15 cellular contexts compared by ENCODE assay signal in genomic region chr18:3984163-3984757, GRCh38.
A peak's percentile ranks its signal among the peaks of the same experiment; 100 is the strongest.
DNase-seq lines count a peak whose midpoint lies in the region; ATAC-seq and TF ChIP-seq lines count a peak whose summit lies in the region.
"Had no signal": no experiment of that assay in that cellular context is flagged by ENCODE, and none has a peak within 500 bp of the region (broad histone marks: within the 10 kb centered on the region; RNA-seq: fewer than 3 reads in every experiment).

No MANE protein-coding gene starts in this region.

- peaks cover 1% of the 10 kb centered on the region for H3K36me3 Mint-ChIP-seq in activated naive CD4-positive, alpha-beta T cell treated with anti-CD3 and anti-CD28 coated beads, Interleukin-2, amount 10 ng/mL, durations not matched to agents 7 days and 5 days
- H3K36me3 Mint-ChIP-seq in activated naive CD8-positive, alpha-beta T cell treated with anti-CD3 and anti-CD28 coated beads, Interleukin-2, amount 50 U/mL, for 24 hours (ENCODE audit: low read depth) = no peaks in the 10 kb centered on the region

- H3K9me3 Mint-ChIP-seq in activated naive CD4-positive, alpha-beta T cell treated with anti-CD3 and anti-CD28 coated beads, Interleukin-2, amount 10 ng/mL, durations not matched to agents 7 days and 5 days = peaks cover 2% of the 10 kb centered on the region
- H3K9me3 Mint-ChIP-seq in activated naive CD8-positive, alpha-beta T cell treated with anti-CD3 and anti-CD28 coated beads, Interleukin-2, amount 50 U/mL, for 24 hours = peaks cover 3% of the 10 kb centered on the region

- H3K4me1 ChIP-seq in foreskin keratinocyte = peaks cover 34% of the 10 kb centered on the region
- H3K4me1 ChIP-seq: Caco-2, esophagus muscularis mucosa, prostate gland had no signal

- DNase-seq in activated naive CD4-positive, alpha-beta T cell treated with anti-CD3 and anti-CD28 coated beads, Interleukin-2, amount 10 ng/mL, durations not matched to agents 7 days and 5 days = no peak
- no peak for DNase-seq in activated naive CD4-positive, alpha-beta T cell treated with anti-CD3 and anti-CD28 coated beads, Interleukin-2, amount 50 U/mL, for 16 hours
- no peak for DNase-seq in activated naive CD8-positive, alpha-beta T cell treated with anti-CD3 and anti-CD28 coated beads, Interleukin-2, amount 50 U/mL, for 24 hours
- peak; percentile 33 to 61 for DNase-seq in foreskin keratinocyte
- DNase-seq in Ammon's horn (ENCODE audit: low spot score) = no peak
- DNase-seq in coronary artery (ENCODE audit: low spot score) = no peak
- DNase-seq in activated CD4-positive, alpha-beta T cell treated with anti-CD3 and anti-CD28 coated beads, Interleukin-2, amount 50 U/mL, for 1 hour = no peak
- no peak for DNase-seq in NK-92 treated with Interleukin-12 subunit alpha and Interleukin-12 subunit beta, amount 100 ng/mL, for 24 hours (lab: John Stamatoyannopoulos, UW)
- DNase-seq: activated CD4-positive, alpha-beta T cell treated with anti-CD3 and anti-CD28 coated beads for 1 hour; Caco-2; hypothalamus; left colon; stimulated activated CD4-positive, alpha-beta T cell treated with anti-CD3 and anti-CD28 coated beads, Interleukin-15, amount 100 ng/mL, for 24 hours had no signal

- H3K27ac ChIP-seq in foreskin keratinocyte (peak overlapping the region; percentile 95), coronary artery (no peak overlapping the region)
- H3K27ac ChIP-seq: esophagus muscularis mucosa, prostate gland had no signal

- peak; percentile 68 for ATAC-seq in activated naive CD8-positive, alpha-beta T cell treated with anti-CD3 and anti-CD28 coated beads, Interleukin-2, amount 50 U/mL, for 24 hours
- peak; percentile 13 for ATAC-seq in foreskin keratinocyte
- ATAC-seq: left colon had no signal

- H3K27me3 ChIP-seq in foreskin keratinocyte = no peaks in the 10 kb centered on the region
- H3K27me3 ChIP-seq: esophagus muscularis mucosa had no signal

- no peaks in the 10 kb centered on the region for H3K27me3 Mint-ChIP-seq in activated naive CD4-positive, alpha-beta T cell treated with anti-CD3 and anti-CD28 coated beads, Interleukin-2, amount 10 ng/mL, durations not matched to agents 7 days and 5 days
- H3K27me3 Mint-ChIP-seq in activated naive CD8-positive, alpha-beta T cell treated with anti-CD3 and anti-CD28 coated beads, Interleukin-2, amount 50 U/mL, for 24 hours = no peaks in the 10 kb centered on the region

- CTCF ChIA-PET in activated naive CD4-positive, alpha-beta T cell treated with anti-CD3 and anti-CD28 coated beads, Interleukin-2, amount 10 ng/mL, durations not matched to agents 7 days and 5 days (lab: Charles Lee) = interaction anchor here (1.0 to 1.9 kb wide), 3 partner anchors 11 to 213 kb away, joined by 3 to 14 read pairs (median 5); no protein-coding TSS in a partner anchor

- H3K4me3 Mint-ChIP-seq in activated naive CD4-positive, alpha-beta T cell treated with anti-CD3 and anti-CD28 coated beads, Interleukin-2, amount 10 ng/mL, durations not matched to agents 7 days and 5 days = no peak overlapping the region
- H3K4me3 Mint-ChIP-seq in activated naive CD8-positive, alpha-beta T cell treated with anti-CD3 and anti-CD28 coated beads, Interleukin-2, amount 50 U/mL, for 24 hours = no peak overlapping the region

- H3K4me1 Mint-ChIP-seq in activated naive CD4-positive, alpha-beta T cell treated with anti-CD3 and anti-CD28 coated beads, Interleukin-2, amount 10 ng/mL, durations not matched to agents 7 days and 5 days = peaks cover 10% of the 10 kb centered on the region
- peaks cover 11% of the 10 kb centered on the region for H3K4me1 Mint-ChIP-seq in activated naive CD8-positive, alpha-beta T cell treated with anti-CD3 and anti-CD28 coated beads, Interleukin-2, amount 50 U/mL, for 24 hours

- H3K27ac Mint-ChIP-seq in activated naive CD4-positive, alpha-beta T cell treated with anti-CD3 and anti-CD28 coated beads, Interleukin-2, amount 10 ng/mL, durations not matched to agents 7 days and 5 days = peak overlapping the region; percentile 42
- peak overlapping the region; percentile 13 for H3K27ac Mint-ChIP-seq in activated naive CD8-positive, alpha-beta T cell treated with anti-CD3 and anti-CD28 coated beads, Interleukin-2, amount 50 U/mL, for 24 hours

- no peak for TF ChIP-seq CTCF in foreskin keratinocyte (conservative IDR thresholded peaks at IDR 0.05)
- no peak for TF ChIP-seq CTCF in coronary artery (IDR thresholded peaks at IDR 0.05)

- H3K4me3 ChIP-seq in coronary artery = no peak overlapping the region
- H3K4me3 ChIP-seq: esophagus muscularis mucosa, prostate gland had no signal

Comparison
In these comparisons a context has a peak if more than half of its experiments do, and no peak if none do; other contexts are left out.
1. DNase-seq: peak in foreskin keratinocyte (2 of 2); none in activated naive CD4-positive, alpha-beta T cell treated with anti-CD3 and anti-CD28 coated beads, Interleukin-2, amount 10 ng/mL, durations not matched to agents 7 days and 5 days (single experiment), activated naive CD4-positive, alpha-beta T cell treated with anti-CD3 and anti-CD28 coated beads, Interleukin-2, amount 50 U/mL, for 16 hours (single experiment), activated naive CD8-positive, alpha-beta T cell treated with anti-CD3 and anti-CD28 coated beads, Interleukin-2, amount 50 U/mL, for 24 hours (single experiment), Ammon's horn (single experiment), coronary artery (single experiment), activated CD4-positive, alpha-beta T cell treated with anti-CD3 and anti-CD28 coated beads, Interleukin-2, amount 50 U/mL, for 1 hour (single experiment) and NK-92 treated with Interleukin-12 subunit alpha and Interleukin-12 subunit beta, amount 100 ng/mL, for 24 hours (single experiment).